Comparison of ENCODE assay signal across 10 cellular contexts in genomic region chr22:19765477-19766234, GRCh38. TPM values are rescaled to one million over a fixed set of nuclear protein-coding genes. Genes with fewer than 3 reads are reported as not detected.
A peak's percentile ranks its signal among the peaks of the same experiment; 100 is the strongest.
DNase-seq lines count a peak whose midpoint lies in the region; ATAC-seq and TF ChIP-seq lines count a peak whose summit lies in the region.
"Had no signal": no experiment of that assay in that cellular context is flagged by ENCODE, and none has a peak within 500 bp of the region (broad histone marks: within the 10 kb centered on the region; RNA-seq: fewer than 3 reads in every experiment).

No MANE protein-coding gene starts in this region.

- H4K5ac ChIP-seq in H9 (ENCODE audit: insufficient read length, low read depth, low read length): no peak overlapping the region

- H3K36me3 Mint-ChIP-seq in H9 (ENCODE audit: insufficient read depth in 1 of 3, low read depth in 3 of 3): peaks cover 0 to 3% (median 0%) of the 10 kb centered on the region in 3 experiments; a peak in 2 of 7 replicates
- peaks cover 0 to 5% of the 10 kb centered on the region in 2 donors for H3K36me3 Mint-ChIP-seq in activated naive CD4-positive, alpha-beta T cell treated with anti-CD3 and anti-CD28 coated beads, Interleukin-2, amount 50 U/mL, for 72 hours

- H3K4me3 ChIP-seq in AG10803 (ENCODE audit: low read length) (peak overlapping the region; percentile 7; the same call in 1 of the 2 replicates), right lobe of liver (peak overlapping the region in 1 of 3 donors; percentile 32)

- H3K4me1 ChIP-seq in H9 (ENCODE audit: insufficient read depth, low read length) (peaks cover 4% of the 10 kb centered on the region; the same call in 1 of the 2 replicates), right lobe of liver (peaks cover 0 to 15% (median 0%) of the 10 kb centered on the region in 4 donors)

- H3K4ac ChIP-seq in H9 (ENCODE audit: low read depth, low read length): no peak overlapping the region

- no peak overlapping the region for H3K14ac ChIP-seq in H9 (ENCODE audit: insufficient read depth, low read length)

- no peak overlapping the region for H3K23ac ChIP-seq in H9 (ENCODE audit: insufficient read length, low read depth, low read length)

- H2BK15ac ChIP-seq in H9 (ENCODE audit: low read depth, low read length): no peak overlapping the region; the same call in 1 of the 2 replicates

- no peaks in the 10 kb centered on the region for H3K79me2 ChIP-seq in H9 (ENCODE audit: insufficient read depth, low read length)

- H3K27ac ChIP-seq in H9 (ENCODE audit: insufficient read length, low read depth, low read length) (no peak overlapping the region), right lobe of liver (no peak overlapping the region)

- peak; percentile 8 to 23 for ATAC-seq in activated naive CD4-positive, alpha-beta T cell treated with anti-CD3 and anti-CD28 coated beads, Interleukin-2, amount 50 U/mL, for 72 hours
- ATAC-seq in right lobe of liver (peak; percentile 29 to 58 (median 36)), GM19452 (IDR thresholded peaks at IDR 0.05; ENCODE audit: unreplicated experiment) (no peak)

- H3K4me2 ChIP-seq in H9 (ENCODE audit: insufficient read depth, insufficient read length, low read length): peak overlapping the region; percentile 15

- no peak overlapping the region for H2AK5ac ChIP-seq in H9 (ENCODE audit: insufficient read length, low read length)

- no peak overlapping the region for H2AFZ ChIP-seq in H9 (ENCODE audit: low read length)

- peaks cover 3% of the 10 kb centered on the region for H4K20me1 ChIP-seq in H9 (ENCODE audit: control insufficient read depth, insufficient read depth, insufficient read length)

- no peak for TF ChIP-seq POLR2A in right lobe of liver (IDR thresholded peaks at IDR 0.05)

- H3K9me3 ChIP-seq in H9 (ENCODE audit: control insufficient read depth, low read depth, low read length) (no peaks in the 10 kb centered on the region), right lobe of liver (no peaks in the 10 kb centered on the region)

- no peaks in the 10 kb centered on the region for H3K79me1 ChIP-seq in H9 (ENCODE audit: insufficient read depth, low read depth, low read length, poor library complexity, severe bottlenecking)

- H2BK5ac ChIP-seq in H9 (ENCODE audit: insufficient read length, low read length): no peak overlapping the region

- intact Hi-C loops in right lobe of liver (cut with DNase I): no loop called here

- DNase-seq in AG10803 (ENCODE audit: low read depth): peak; percentile 34
- peak; percentile 69 for DNase-seq in H9
- DNase-seq in activated naive CD4-positive, alpha-beta T cell treated with anti-CD3 and anti-CD28 coated beads, Interleukin-2, amount 50 U/mL, for 72 hours (ENCODE audit: low spot score in 2 of 2): no peak
- no peak for DNase-seq in right lobe of liver
- DNase-seq in GM19238 (ENCODE audit: insufficient read length, low spot score): no peak
- no peak for DNase-seq in pons (ENCODE audit: low spot score)
- DNase-seq in NCI-H345 treated with DMSO at 0.1 percent for 48 hours (lab: John Stamatoyannopoulos, UW; ENCODE audit: unreplicated experiment): no peak
- DNase-seq: amygdala, hypothalamus had no signal

- H2BK120ac ChIP-seq in H9 (ENCODE audit: low read depth, low read length, poor library complexity, severe bottlenecking): no peak overlapping the region

- peaks cover 6 to 41% of the 10 kb centered on the region in 2 experiments for H3K4me1 Mint-ChIP-seq in H9

- no peak overlapping the region for H3K18ac ChIP-seq in H9 (ENCODE audit: insufficient read length, low read depth, low read length)

- peak overlapping the region; percentile 46 to 80 for H3K4me3 Mint-ChIP-seq in H9

- H3K9ac ChIP-seq in H9 (ENCODE audit: extremely low read depth, insufficient read length, low read length): no peak overlapping the region

- TF ChIP-seq CTCF in AG10803 (conservative IDR thresholded peaks at IDR 0.05; ENCODE audit: low read length): no peak
- no peak for TF ChIP-seq CTCF in H9 (conservative IDR thresholded peaks at IDR 0.05)
- no peak for TF ChIP-seq CTCF in right lobe of liver (IDR thresholded peaks at IDR 0.05)

- peaks cover 89% of the 10 kb centered on the region for H3K27me3 Mint-ChIP-seq in H9 (ENCODE audit: low read depth)

- peaks cover 2 to 3% of the 10 kb centered on the region in 2 experiments; a peak in 1 of 5 replicates for H3K9me3 Mint-ChIP-seq in H9
- H3K9me3 Mint-ChIP-seq in activated naive CD4-positive, alpha-beta T cell treated with anti-CD3 and anti-CD28 coated beads, Interleukin-2, amount 50 U/mL, for 72 hours: no peaks in the 10 kb centered on the region

- H3K36me3 ChIP-seq in right lobe of liver: no peaks in the 10 kb centered on the region

- no peak overlapping the region for H2BK12ac ChIP-seq in H9 (ENCODE audit: insufficient read length, low read depth, low read length)

- H4K91ac ChIP-seq in H9 (ENCODE audit: insufficient read length, low read depth, low read length): no peak overlapping the region

- H4K8ac ChIP-seq in H9 (replicated peaks; ENCODE audit: insufficient read length, low read depth, low read length): no peak overlapping the region

- H3K27me3 ChIP-seq in H9 (ENCODE audit: insufficient read depth, low read length) (peaks cover 72% of the 10 kb centered on the region), right lobe of liver (peaks cover 0 to 12% of the 10 kb centered on the region in 2 donors)

- H3K56ac ChIP-seq in H9 (ENCODE audit: insufficient read length, low read depth, low read length): no peak overlapping the region

- WGBS in H9 (ENCODE audit: extremely low coverage, insufficient read length, low lambda C conversion rate): no CpG with 5 or more reads among the region's 81 CpGs
- 0% methylated on average over 2 of the region's 81 CpGs for WGBS in right lobe of liver (ENCODE audit: insufficient coverage, low coverage, low lambda C conversion rate, missing lambda C conversion rate)

- H3K23me2 ChIP-seq in H9 (ENCODE audit: insufficient read length, low read depth, low read length, poor library complexity, severe bottlenecking): peaks cover 4% of the 10 kb centered on the region

- no peak overlapping the region for H2BK20ac ChIP-seq in H9 (ENCODE audit: low read depth, low read length, poor library complexity, severe bottlenecking)

- H3K27ac Mint-ChIP-seq in H9: no peak overlapping the region
- no peak overlapping the region for H3K27ac Mint-ChIP-seq in activated naive CD4-positive, alpha-beta T cell treated with anti-CD3 and anti-CD28 coated beads, Interleukin-2, amount 50 U/mL, for 72 hours

- H3T11ph ChIP-seq in H9 (ENCODE audit: low read length): no peak overlapping the region

RNA-seq across cellular contexts. Expression of gene TBX1, which starts 5.1 kb away (rescaled TPM):
- total RNA-seq in H9 (2021) (2.2 and 2.5 TPM in 2 replicates), right lobe of liver (under 1 TPM in 4 of 6 experiments, not detected in 2; 0.24 to 0.37 (median 0.30) TPM)
- not detected for total RNA-seq in activated naive CD4-positive, alpha-beta T cell treated with anti-CD3 and anti-CD28 coated beads, Interleukin-2, amount 50 U/mL, for 72 hours

RNA-seq across cellular contexts. Expression of gene GP1BB, which starts 42.3 kb away (rescaled TPM):
- total RNA-seq in H9 (2021) (2.4 and 3.4 TPM in 2 replicates), right lobe of liver (1 to 10 TPM in 1 of 6 experiments, under 1 TPM in 4, not detected in 1; 0.15 to 1.3 (median 0.62) TPM)
- not detected for total RNA-seq in activated naive CD4-positive, alpha-beta T cell treated with anti-CD3 and anti-CD28 coated beads, Interleukin-2, amount 50 U/mL, for 72 hours

RNA-seq across cellular contexts. Expression of gene SEPTIN5, which starts 51.4 kb away (rescaled TPM):
- 17.7 and 17.8 TPM in 2 replicates for total RNA-seq in H9 (2021)
- 1 to 10 TPM in 1 of 2 donors, under 1 TPM in 1; 0.41 to 1.2 TPM for total RNA-seq in activated naive CD4-positive, alpha-beta T cell treated with anti-CD3 and anti-CD28 coated beads, Interleukin-2, amount 50 U/mL, for 72 hours
- 1 to 10 TPM; 1.3 to 3.7 (median 2.1) TPM for total RNA-seq in right lobe of liver

Comparison
In these comparisons a context has a peak if more than half of its experiments do, and no peak if none do; other contexts are left out.
1. DNase-seq: peak in AG10803 (single experiment) and H9 (single experiment); none in activated naive CD4-positive, alpha-beta T cell treated with anti-CD3 and anti-CD28 coated beads, Interleukin-2, amount 50 U/mL, for 72 hours (0 of 2), right lobe of liver (0 of 3), GM19238 (single experiment), pons (single experiment) and NCI-H345 treated with DMSO at 0.1 percent for 48 hours (single experiment).